In the genomic region with DNA sequence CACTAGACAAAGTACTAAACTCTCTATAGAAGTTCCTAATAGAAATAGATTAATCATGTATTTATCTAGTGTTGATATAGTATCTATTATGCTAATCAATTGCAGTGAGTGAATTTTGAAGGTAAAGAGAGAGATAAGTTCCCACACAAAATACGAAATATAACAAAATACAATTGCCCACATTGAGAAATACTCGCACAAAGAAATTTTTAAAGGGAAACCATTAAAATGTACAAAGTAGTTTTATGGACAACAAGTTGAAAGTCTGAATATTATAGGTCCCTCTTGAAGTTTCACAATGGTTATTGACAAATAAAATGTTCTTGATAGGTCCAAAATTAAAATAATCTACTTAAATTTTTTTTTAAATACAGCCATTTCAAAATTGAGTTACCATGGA, we compare ENCODE assay signal across 27 cellular contexts.
"Had no signal": no experiment of that assay in that cellular context is flagged by ENCODE, and none has a peak within 500 bp of the region (broad histone marks: within the 10 kb centered on the region; RNA-seq: fewer than 3 reads in every experiment).

No MANE protein-coding gene starts in this region.

- H3K27me3 ChIP-seq: stomach, suprapubic skin, testis, thyroid gland, tibial artery, tibial nerve, transverse colon, upper lobe of left lung, upper lobe of right lung, uterus, vagina had no signal

- FAIRE-seq: urothelium cell line had no signal

- DNase-seq: stimulated activated CD4-positive, alpha-beta T cell treated with anti-CD3 and anti-CD28 coated beads, Interleukin-2, amount 100 ng/mL, for 48 hours; stimulated activated CD4-positive, alpha-beta T cell treated with anti-CD3 and anti-CD28 coated beads, Interleukin-4, amount 100 ng/mL, for 1 hour; stimulated activated CD4-positive, alpha-beta T cell treated with anti-CD3 and anti-CD28 coated beads, Interleukin-4, amount 100 ng/mL, for 24 hours; stimulated activated CD4-positive, alpha-beta T cell treated with anti-CD3 and anti-CD28 coated beads, Interleukin-4, amount 100 ng/mL, for 4 hours; stimulated activated CD8-positive, alpha-beta memory T cell treated with anti-CD3 and anti-CD28 coated beads, Interleukin-4, amount 100 ng/mL, for 48 hours; stimulated activated naive B cell treated with anti-CD40 and anti-IgM and Interleukin-4, amounts not matched to agents 10 μg/mL and 1 μg/mL and 100 μg/mL, for 72 hours; stimulated activated naive CD4-positive, alpha-beta T cell; stimulated activated naive CD4-positive, alpha-beta T cell treated with Interleukin-2 at 50 U/mL for 16 hours; stimulated activated naive CD8-positive, alpha-beta T cell treated with anti-CD3 and anti-CD28 coated beads, Interleukin-15, amount 100 ng/mL, for 72 hours; stimulated activated naive CD8-positive, alpha-beta T cell treated with anti-CD3 and anti-CD28 coated beads, Interleukin-15, Interleukin-2, amounts not matched to agents 100 U/mL and 50 U/mL, for 24 hours; stomach; substantia nigra; testis; thyroid gland; tibial artery; transverse colon; trophoblast cell; upper lobe of left lung; upper lobe of right lung; uterus had no signal

- H3K36me3 ChIP-seq: stomach, suprapubic skin, thoracic aorta, thyroid gland, tibial artery, tibial nerve, transverse colon, upper lobe of left lung, upper lobe of right lung, uterus, vagina had no signal

- ATAC-seq: stimulated activated effector memory CD8-positive, alpha-beta T cell treated with anti-CD3 and anti-CD28 coated beads, Interleukin-12 subunit alpha, Interleukin-12 subunit beta, amount 100 ng/mL, for 72 hours; stimulated activated memory B cell treated with anti-CD40 and anti-IgM and Interleukin-4, amounts not matched to agents 10 μg/mL and 1 μg/mL and 100 μg/mL, for 72 hours; stimulated activated naive B cell treated with anti-CD40 and anti-IgM and Interleukin-4, amounts not matched to agents 10 μg/mL and 1 μg/mL and 100 μg/mL, for 72 hours; stimulated activated naive CD8-positive, alpha-beta T cell treated with anti-CD3 and anti-CD28 coated beads, Interleukin-15, amount 100 ng/mL, for 72 hours; stimulated activated naive CD8-positive, alpha-beta T cell treated with anti-CD3 and anti-CD28 coated beads, Interleukin-15, Interleukin-2, amounts not matched to agents 100 U/mL and 50 U/mL, for 24 hours; upper lobe of right lung had no signal

- H3K4me1 ChIP-seq: stomach, suprapubic skin, testis, thyroid gland, tibial artery, tibial nerve, transverse colon, upper lobe of left lung, upper lobe of right lung, uterus, vagina had no signal

- H3K9me3 ChIP-seq: stomach, suprapubic skin, testis, thoracic aorta, thyroid gland, tibial artery, tibial nerve, transverse colon, upper lobe of left lung, upper lobe of right lung, uterus, vagina had no signal

- H3K27ac ChIP-seq: stomach, suprapubic skin, testis, thoracic aorta, thyroid gland, tibial artery, tibial nerve, transverse colon, upper lobe of left lung, upper lobe of right lung, uterus, vagina had no signal

- H3K4me3 ChIP-seq: stomach, suprapubic skin, testis, thoracic aorta, thyroid gland, tibial artery, tibial nerve, transverse colon, upper lobe of left lung, upper lobe of right lung, uterus, vagina had no signal
